ENCODE assay signal across 8 cellular contexts in genomic region chr6:33213166-33213988, GRCh38. TPM values are rescaled to one million over a fixed set of nuclear protein-coding genes. Genes with fewer than 3 reads are reported as not detected.
DNase-seq lines count a peak whose midpoint lies in the region; ATAC-seq and TF ChIP-seq lines count a peak whose summit lies in the region.

No MANE protein-coding gene starts in this region.

- TF ChIP-seq CTCF in SK-N-SH (IDR thresholded peaks at IDR 0.05) (no peak), fibroblast of villous mesenchyme (IDR thresholded peaks at IDR 0.05; ENCODE audit: insufficient read depth, low read depth, low read length) (no peak)

- H3K4me3 Mint-ChIP-seq in T-helper 2 cell treated with Interferon-gamma antibody and Interleukin-4, amounts not matched to agents 5 μg/mL and 100 μg/mL, for 36 hours: peak overlapping the region; percentile 47

- H3K9me3 Mint-ChIP-seq in T-helper 2 cell treated with Interferon-gamma antibody and Interleukin-4, amounts not matched to agents 5 μg/mL and 100 μg/mL, for 36 hours: no peaks in the 10 kb centered on the region

- 0 out of 4 replicates have a peak, but pooled peaks of 1 of the 2 experiments have one; percentile 14 for TF ChIP-seq EP300 in SK-N-SH (IDR thresholded peaks at IDR 0.05; ENCODE audit: borderline replicate concordance in 1 of 2, low read depth in 1 of 2, low read length in 1 of 2)

- peaks cover 3% of the 10 kb centered on the region for H3F3A ChIP-seq in SK-N-SH (replicated peaks; ENCODE audit: insufficient read depth)

- H3K4me1 ChIP-seq in SK-N-SH (ENCODE audit: control insufficient read depth in 1 of 2, insufficient read depth in 2 of 2, low read depth in 1 of 2, low read length in 1 of 2) (peaks cover 4 to 25% of the 10 kb centered on the region in 2 experiments; a peak in 3 of 4 replicates), neuron (ENCODE audit: insufficient read depth, low read length) (peaks cover 64% of the 10 kb centered on the region)

- peaks cover 22% of the 10 kb centered on the region for H3K36me3 Mint-ChIP-seq in T-helper 2 cell treated with Interferon-gamma antibody and Interleukin-4, amounts not matched to agents 5 μg/mL and 100 μg/mL, for 36 hours (ENCODE audit: low read depth)

- H3K27me3 Mint-ChIP-seq in T-helper 2 cell treated with Interferon-gamma antibody and Interleukin-4, amounts not matched to agents 5 μg/mL and 100 μg/mL, for 36 hours (ENCODE audit: low read depth): peaks cover 33% of the 10 kb centered on the region

- no peaks in the 10 kb centered on the region for H4K20me1 ChIP-seq in SK-N-SH (ENCODE audit: insufficient read depth)

- H3K36me3 ChIP-seq in SK-N-SH (replicated peaks in 1 of 2; ENCODE audit: control insufficient read depth in 1 of 2, insufficient read depth in 2 of 2, low read length in 1 of 2) (peaks cover 10 to 19% of the 10 kb centered on the region in 2 experiments), neuron (ENCODE audit: insufficient read depth, low read length) (peaks cover 34% of the 10 kb centered on the region)

- ATAC-seq in GM18873 (IDR thresholded peaks at IDR 0.05; ENCODE audit: low FRiP score, unreplicated experiment): no peak
- ATAC-seq in GM19455 (IDR thresholded peaks at IDR 0.05; ENCODE audit: unreplicated experiment): no peak

- no peaks in the 10 kb centered on the region for H3K9me2 ChIP-seq in SK-N-SH

- no peak for DNase-seq in T-helper 2 cell treated with Interferon-gamma antibody and Interleukin-4, amounts not matched to agents 5 μg/mL and 100 μg/mL, for 36 hours (ENCODE audit: low spot score)
- no peak for DNase-seq in T-helper 2 cell
- peak; percentile 79 for DNase-seq in SK-N-SH
- DNase-seq in fibroblast of villous mesenchyme (ENCODE audit: low read depth): no peak
- DNase-seq in cortex of kidney (lab: John Stamatoyannopoulos, UW): no peak

- H3K27ac Mint-ChIP-seq in T-helper 2 cell treated with Interferon-gamma antibody and Interleukin-4, amounts not matched to agents 5 μg/mL and 100 μg/mL, for 36 hours: no peak overlapping the region

- CTCF ChIA-PET in SK-N-SH (lab: Yijun Ruan, JAX): interaction anchor here (1.1 to 2.7 kb wide), 2 partner anchors 35 to 52 kb away, joined by 5 to 9 read pairs; no protein-coding TSS in a partner anchor

- POLR2A ChIA-PET in SK-N-SH (lab: Yijun Ruan, JAX): interaction anchor here (0.6 to 1.4 kb wide), 2 partner anchors 15 to 36 kb away, joined by 3 to 4 read pairs; no protein-coding TSS in a partner anchor

- H3K27ac ChIP-seq in SK-N-SH (ENCODE audit: low read depth in 2 of 2, low read length in 1 of 2): peak overlapping the region in 1 of 2 experiments; percentile 43; a peak in 1 of 4 replicates

- H3K4me1 Mint-ChIP-seq in T-helper 2 cell treated with Interferon-gamma antibody and Interleukin-4, amounts not matched to agents 5 μg/mL and 100 μg/mL, for 36 hours (ENCODE audit: low read depth): peaks cover 24% of the 10 kb centered on the region

- H3K9ac ChIP-seq in SK-N-SH: peak overlapping the region; percentile 31; the same call in 1 of the 2 replicates

- H3K9me3 ChIP-seq in SK-N-SH (no peaks in the 10 kb centered on the region), neuron (ENCODE audit: low read length) (no peaks in the 10 kb centered on the region)

- no peak for TF ChIP-seq RAD21 in SK-N-SH (IDR thresholded peaks at IDR 0.05; ENCODE audit: low read length)

- peak overlapping the region; percentile 94 for H3K4me2 ChIP-seq in SK-N-SH

- no peaks in the 10 kb centered on the region; the same call in 1 of the 2 replicates for H3K27me3 ChIP-seq in SK-N-SH (ENCODE audit: insufficient read depth)
- no peaks in the 10 kb centered on the region for H3K27me3 ChIP-seq in neuron (ENCODE audit: insufficient read depth, low read length)

- WGBS in SK-N-SH (ENCODE audit: low lambda C conversion rate): 7% methylated on average over 35 of the region's 43 CpGs

- H2AFZ ChIP-seq in SK-N-SH (ENCODE audit: low read depth) (peak overlapping the region; percentile 66; the same call in 1 of the 2 replicates), neuron (ENCODE audit: low read depth, low read length) (no peak overlapping the region)

- H3K4me3 ChIP-seq in SK-N-SH (ENCODE audit: low read depth in 2 of 2, low read length in 1 of 2): peak overlapping the region; percentile 57 to 66
- H3K4me3 ChIP-seq in fibroblast of villous mesenchyme (ENCODE audit: low read depth, low read length): peak overlapping the region; percentile 62
- H3K4me3 ChIP-seq in neuron (ENCODE audit: low read length): peak overlapping the region; percentile 3

- peaks cover 5% of the 10 kb centered on the region; the same call in 1 of the 2 replicates for H3K79me2 ChIP-seq in SK-N-SH (ENCODE audit: insufficient read depth)

TF ChIP-seq in SK-N-SH, 30 proteins besides CTCF, POLR2A, EP300 and RAD21 (continues in another document):
- TF ChIP-seq SIN3A (IDR thresholded peaks at IDR 0.05; ENCODE audit: borderline replicate concordance, low read depth, low read length) (no peak), FOXJ3 (CRISPR knock-in tag; IDR thresholded peaks at IDR 0.05) (no peak), RCOR1 (IDR thresholded peaks at IDR 0.05; ENCODE audit: low read length) (no peak), JUND (IDR thresholded peaks at IDR 0.05) (no peak), REST (IDR thresholded peaks at IDR 0.05; ENCODE audit: low read depth, low read length) (no peak), PBX3 (IDR thresholded peaks at IDR 0.05) (peak; percentile 27; the same call in 1 of the 2 replicates), GABPA (IDR thresholded peaks at IDR 0.05; ENCODE audit: low read depth) (no peak)

RNA-seq across cellular contexts. Expression of gene RING1, which starts 5.1 kb away (rescaled TPM):
- 55.1 and 61.3 TPM in 2 replicates for polyA plus RNA-seq in SK-N-SH (2012; rRNA removed)
- polyA plus RNA-seq in SK-N-SH (2012; cell fraction: cytosol; rRNA removed): 30.4 and 40.3 TPM in 2 replicates
- 158 and 191 TPM in 2 replicates for polyA plus RNA-seq in SK-N-SH (2012; cell fraction: nucleus; rRNA removed)
- 27.2 and 43.8 TPM in 2 replicates for total RNA-seq in fibroblast of villous mesenchyme

RNA-seq across cellular contexts. Expression of gene HSD17B8, which starts 8.9 kb away (rescaled TPM):
- polyA plus RNA-seq in SK-N-SH (2012; rRNA removed): 33.5 and 37.5 TPM in 2 replicates
- 21.5 and 28.7 TPM in 2 replicates for polyA plus RNA-seq in SK-N-SH (2012; cell fraction: cytosol; rRNA removed)
- polyA plus RNA-seq in SK-N-SH (2012; cell fraction: nucleus; rRNA removed): 51.3 and 79.0 TPM in 2 replicates
- total RNA-seq in fibroblast of villous mesenchyme: 4.2 and 4.7 TPM in 2 replicates

RNA-seq across cellular contexts. Expression of gene SLC39A7, which starts 12.7 kb away (rescaled TPM):
- 129 and 138 TPM in 2 replicates for polyA plus RNA-seq in SK-N-SH (2012; rRNA removed)
- 125 and 141 TPM in 2 replicates for polyA plus RNA-seq in SK-N-SH (2012; cell fraction: cytosol; rRNA removed)
- polyA plus RNA-seq in SK-N-SH (2012; cell fraction: nucleus; rRNA removed): 115 and 121 TPM in 2 replicates
- total RNA-seq in fibroblast of villous mesenchyme: 142 and 143 TPM in 2 replicates

RNA-seq across cellular contexts. Expression of gene RXRB, which starts 12.9 kb away (rescaled TPM):
- 45.8 and 61.0 TPM in 2 replicates for polyA plus RNA-seq in SK-N-SH (2012; rRNA removed)
- 17.8 and 27.5 TPM in 2 replicates for polyA plus RNA-seq in SK-N-SH (2012; cell fraction: cytosol; rRNA removed)
- polyA plus RNA-seq in SK-N-SH (2012; cell fraction: nucleus; rRNA removed): 154 and 237 TPM in 2 replicates
- total RNA-seq in fibroblast of villous mesenchyme: 16.8 and 22.5 TPM in 2 replicates

RNA-seq across cellular contexts. Expression of gene COL11A2, which starts 21.1 kb away (rescaled TPM):
- polyA plus RNA-seq in SK-N-SH (2012; rRNA removed): 0.99 and 1.1 TPM in 2 replicates
- 0.17 and 0.30 TPM in 2 replicates for polyA plus RNA-seq in SK-N-SH (2012; cell fraction: cytosol; rRNA removed)
- 11.9 TPM in 2 replicates for polyA plus RNA-seq in SK-N-SH (2012; cell fraction: nucleus; rRNA removed)
- total RNA-seq in fibroblast of villous mesenchyme: under 0.01 and 0.32 TPM in 2 replicates

Comparison
In these comparisons a context has a peak if more than half of its experiments do, and no peak if none do; other contexts are left out.
1. H3K4me3 ChIP-seq: peak in every context shown above with its lines; median percentile 62 in fibroblast of villous mesenchyme; 62 in SK-N-SH; 3 in neuron.